In genomic region chr2:130120924-130121323, GRCh38 we compare ENCODE assay signal across 13 cellular contexts. TPM values are rescaled to one million over a fixed set of nuclear protein-coding genes. Genes with fewer than 3 reads are reported as not detected.
"Had no signal": no experiment of that assay in that cellular context is flagged by ENCODE, and none has a peak within 500 bp of the region (broad histone marks: within the 10 kb centered on the region; RNA-seq: fewer than 3 reads in every experiment).

No MANE protein-coding gene starts in this region.

RNA-seq across cellular contexts. Expression of gene POTEF, which starts 8.1 kb away (rescaled TPM):
- total RNA-seq: activated B cell treated with CpG ODN at 0.5 μM for 24 hours; activated CD4-positive, alpha-beta memory T cell treated with anti-CD3 and anti-CD28 coated beads for 36 hours; activated CD4-positive, alpha-beta memory T cell treated with anti-CD3 and anti-CD28 coated beads, Interleukin-2, amount 10 ng/mL, durations not matched to agents 7 days and 5 days; activated CD4-positive, alpha-beta T cell treated with anti-CD3 and anti-CD28 coated beads for 36 hours; activated CD4-positive, alpha-beta T cell treated with anti-CD3 and anti-CD28 coated beads, Interleukin-2, amount 10 ng/mL, durations not matched to agents 24 days and 14 days; activated CD4-positive, alpha-beta T cell treated with anti-CD3 and anti-CD28 coated beads, Interleukin-2, amount 10 ng/mL, durations not matched to agents 7 days and 5 days; activated CD8-positive, alpha-beta memory T cell treated with anti-CD3 and anti-CD28 coated beads for 36 hours; activated CD8-positive, alpha-beta memory T cell treated with anti-CD3 and anti-CD28 coated beads, Interleukin-2, amount 10 ng/mL, durations not matched to agents 7 days and 5 days; activated CD8-positive, alpha-beta T cell treated with anti-CD3 and anti-CD28 coated beads for 36 hours; activated CD8-positive, alpha-beta T cell treated with anti-CD3 and anti-CD28 coated beads, Interleukin-2, amount 10 ng/mL, durations not matched to agents 7 days and 5 days; T-helper 1 cell treated with Interleukin-12 subunit alpha and Interleukin-12 subunit beta and Interleukin-4 antibody, amounts not matched to agents 30 ng/mL and 1 ng/mL, for 36 hours; T-helper 17 cell; T-helper 2 cell treated with Interferon-gamma antibody and Interleukin-4, amounts not matched to agents 100 ng/mL and 5 ng/mL, for 36 hours had no signal
